ENCODE assay signal across 1 cellular context in the genomic region with DNA sequence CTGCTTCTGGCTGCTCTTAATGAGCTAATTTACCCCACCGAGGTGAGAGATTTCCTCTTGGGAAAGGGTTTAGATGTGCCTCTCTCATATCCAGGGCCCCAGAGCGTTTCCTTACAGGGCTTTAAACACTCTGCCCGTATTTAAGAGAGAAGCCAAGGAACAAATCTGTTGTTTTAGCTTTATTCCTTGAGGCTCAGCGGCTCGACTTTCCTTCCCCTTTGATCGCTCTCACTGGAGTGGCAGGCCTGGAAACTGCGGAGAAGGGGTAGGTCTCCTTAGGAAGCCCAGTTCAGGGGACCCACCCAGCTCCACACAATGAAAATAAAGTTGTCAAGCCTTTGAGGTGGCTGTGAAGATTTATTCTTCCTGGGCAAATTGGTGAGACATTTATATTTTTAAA.
TF ChIP-seq lines count a peak whose summit lies in the region.

No MANE protein-coding gene starts in this region.

TF ChIP-seq in endothelial cell of umbilical vein, 7 proteins besides CTCF, POLR2A, EP300 and RAD21 (continued from another document):
- TF ChIP-seq GATA2 (IDR thresholded peaks at IDR 0.05; ENCODE audit: insufficient read depth, insufficient read length, low read depth, low read length): no peak
